Comparison of ENCODE assay signal across 8 cellular contexts in the genomic region with DNA sequence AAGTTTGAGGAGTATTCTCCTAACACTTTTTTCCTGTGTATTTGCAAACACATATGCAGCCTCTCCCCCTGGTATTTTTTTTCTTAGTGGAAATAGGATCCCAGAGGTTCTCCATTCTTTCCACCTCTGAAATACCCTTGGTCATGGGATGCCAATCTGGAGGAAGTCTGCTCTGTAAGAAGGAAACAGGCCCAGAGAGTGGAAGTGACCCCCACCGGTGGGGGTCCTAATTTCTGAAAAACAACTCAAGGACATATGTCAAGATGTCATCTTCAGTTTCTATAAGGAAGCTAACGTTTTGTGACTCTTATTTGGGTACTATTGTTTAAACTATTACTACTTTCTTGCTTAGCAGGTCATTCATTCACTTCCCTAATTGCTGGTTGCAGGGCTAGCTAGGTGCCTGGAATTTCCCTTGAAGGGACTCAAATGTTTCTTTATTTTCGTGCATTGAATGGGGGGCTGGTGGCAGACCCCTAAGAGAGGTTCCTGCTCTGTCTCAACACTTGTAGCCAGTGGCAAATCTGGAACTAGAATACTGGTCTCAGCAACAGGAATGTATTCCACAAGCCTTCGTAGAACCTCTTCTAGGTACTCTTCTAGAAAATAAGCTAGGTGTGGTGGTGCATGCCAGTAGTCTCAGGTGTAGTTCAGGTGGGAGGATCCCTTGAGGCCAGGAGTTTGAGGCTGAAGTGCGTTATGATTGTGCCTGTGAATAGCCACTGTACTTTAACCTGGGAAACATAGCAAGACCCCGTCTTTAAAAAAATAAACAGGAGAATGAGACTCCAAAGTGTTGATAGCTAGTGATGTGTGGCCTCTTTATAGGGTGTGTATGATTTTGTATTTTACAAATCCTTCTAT. TPM values are rescaled to one million over a fixed set of nuclear protein-coding genes. Genes with fewer than 3 reads are reported as not detected.
DNase-seq lines count a peak whose midpoint lies in the region; ATAC-seq, FAIRE-seq and TF ChIP-seq lines count a peak whose summit lies in the region.

No MANE protein-coding gene starts in this region.

- H4K20me1 ChIP-seq in OCI-LY3 (ENCODE audit: insufficient read depth, low read length): peaks cover 24% of the 10 kb centered on the region

- TF ChIP-seq CTCF in OCI-LY3 (IDR thresholded peaks at IDR 0.05; ENCODE audit: low read depth, low read length): no peak

- H3K27ac ChIP-seq in OCI-LY3 (ENCODE audit: low read length): peak overlapping the region; percentile 93
- H3K27ac ChIP-seq in iPS-20b (ENCODE audit: low read length): peak overlapping the region; percentile 64

- TF ChIP-seq POLR2A in GM18505 (IDR thresholded peaks at IDR 0.05; ENCODE audit: borderline replicate concordance, extremely low read depth, insufficient read depth, insufficient read length): no peak

- H3K4me3 ChIP-seq in OCI-LY3 (ENCODE audit: low read length) (peak overlapping the region; percentile 91), iPS-20b (ENCODE audit: low read length) (peak overlapping the region; percentile 85; the same call in 1 of the 2 replicates)

- peaks cover 14% of the 10 kb centered on the region for H3K36me3 Mint-ChIP-seq in T-helper 2 cell treated with Interferon-gamma antibody and Interleukin-4, amounts not matched to agents 5 μg/mL and 100 μg/mL, for 36 hours (ENCODE audit: low read depth)
- peaks cover 23% of the 10 kb centered on the region for H3K36me3 Mint-ChIP-seq in stimulated activated effector memory CD8-positive, alpha-beta T cell treated with anti-CD3 and anti-CD28 coated beads, Interleukin-12 subunit alpha, Interleukin-12 subunit beta, amount 100 ng/mL, for 72 hours

- no peak for FAIRE-seq in frontal cortex (lab: Jason Lieb, UNC)

- ATAC-seq in stimulated activated effector memory CD8-positive, alpha-beta T cell treated with anti-CD3 and anti-CD28 coated beads, Interleukin-12 subunit alpha, Interleukin-12 subunit beta, amount 100 ng/mL, for 72 hours: no peak
- no peak for ATAC-seq in HG03095 (IDR thresholded peaks at IDR 0.05; ENCODE audit: unreplicated experiment)
- no peak for ATAC-seq in GM18505 (IDR thresholded peaks at IDR 0.05; ENCODE audit: unreplicated experiment)

- H3K27me3 ChIP-seq in OCI-LY3 (ENCODE audit: low read depth, low read length): no peaks in the 10 kb centered on the region
- H3K27me3 ChIP-seq in iPS-20b (ENCODE audit: insufficient read depth, low read length): no peaks in the 10 kb centered on the region

- H3K9me3 Mint-ChIP-seq in T-helper 2 cell treated with Interferon-gamma antibody and Interleukin-4, amounts not matched to agents 5 μg/mL and 100 μg/mL, for 36 hours: no peaks in the 10 kb centered on the region
- no peaks in the 10 kb centered on the region for H3K9me3 Mint-ChIP-seq in stimulated activated effector memory CD8-positive, alpha-beta T cell treated with anti-CD3 and anti-CD28 coated beads, Interleukin-12 subunit alpha, Interleukin-12 subunit beta, amount 100 ng/mL, for 72 hours

- H3K4me3 Mint-ChIP-seq in T-helper 2 cell treated with Interferon-gamma antibody and Interleukin-4, amounts not matched to agents 5 μg/mL and 100 μg/mL, for 36 hours: peak overlapping the region; percentile 81
- H3K4me3 Mint-ChIP-seq in stimulated activated effector memory CD8-positive, alpha-beta T cell treated with anti-CD3 and anti-CD28 coated beads, Interleukin-12 subunit alpha, Interleukin-12 subunit beta, amount 100 ng/mL, for 72 hours: peak overlapping the region; percentile 85

- H3K4me2 ChIP-seq in OCI-LY3 (ENCODE audit: low read length): peak overlapping the region; percentile 88

- peaks cover 27% of the 10 kb centered on the region for H3K36me3 ChIP-seq in OCI-LY3 (replicated peaks; ENCODE audit: low read depth, low read length)
- peaks cover 24% of the 10 kb centered on the region for H3K36me3 ChIP-seq in iPS-20b (ENCODE audit: insufficient read depth, low read depth, low read length)

- H3K4me1 ChIP-seq in OCI-LY3 (ENCODE audit: low read length) (peaks cover 79% of the 10 kb centered on the region), iPS-20b (ENCODE audit: insufficient read depth, low read length) (peaks cover 51% of the 10 kb centered on the region)

- peaks cover 45% of the 10 kb centered on the region for H3K4me1 Mint-ChIP-seq in T-helper 2 cell treated with Interferon-gamma antibody and Interleukin-4, amounts not matched to agents 5 μg/mL and 100 μg/mL, for 36 hours (ENCODE audit: low read depth)
- peaks cover 48% of the 10 kb centered on the region for H3K4me1 Mint-ChIP-seq in stimulated activated effector memory CD8-positive, alpha-beta T cell treated with anti-CD3 and anti-CD28 coated beads, Interleukin-12 subunit alpha, Interleukin-12 subunit beta, amount 100 ng/mL, for 72 hours

- H3K9me3 ChIP-seq in OCI-LY3 (ENCODE audit: insufficient read depth, low read length): no peaks in the 10 kb centered on the region
- no peaks in the 10 kb centered on the region for H3K9me3 ChIP-seq in iPS-20b (ENCODE audit: insufficient read depth, low read depth, low read length)

- H3K27me3 Mint-ChIP-seq in T-helper 2 cell treated with Interferon-gamma antibody and Interleukin-4, amounts not matched to agents 5 μg/mL and 100 μg/mL, for 36 hours (ENCODE audit: low read depth): no peaks in the 10 kb centered on the region

- no peak for DNase-seq in T-helper 2 cell treated with Interferon-gamma antibody and Interleukin-4, amounts not matched to agents 5 μg/mL and 100 μg/mL, for 36 hours (ENCODE audit: low spot score)
- DNase-seq in T-helper 2 cell (no peak), frontal cortex (ENCODE audit: low spot score in 2 of 2) (no peak)
- no peak for DNase-seq in stimulated activated effector memory CD8-positive, alpha-beta T cell treated with anti-CD3 and anti-CD28 coated beads, Interleukin-12 subunit alpha, Interleukin-12 subunit beta, amount 100 ng/mL, for 72 hours (ENCODE audit: low spot score in 2 of 2)

- H3K9ac ChIP-seq in OCI-LY3 (ENCODE audit: low read length) (peak overlapping the region; percentile 97), iPS-20b (ENCODE audit: low read depth, low read length) (peak overlapping the region; percentile 97; the same call in 1 of the 2 replicates)

- H2AFZ ChIP-seq in OCI-LY3 (ENCODE audit: low read depth, low read length): no peak overlapping the region

- peaks cover 79% of the 10 kb centered on the region for H3K79me2 ChIP-seq in OCI-LY3 (ENCODE audit: low read length)

- peak overlapping the region; percentile 38 for H3K27ac Mint-ChIP-seq in T-helper 2 cell treated with Interferon-gamma antibody and Interleukin-4, amounts not matched to agents 5 μg/mL and 100 μg/mL, for 36 hours
- peak overlapping the region; percentile 67 for H3K27ac Mint-ChIP-seq in stimulated activated effector memory CD8-positive, alpha-beta T cell treated with anti-CD3 and anti-CD28 coated beads, Interleukin-12 subunit alpha, Interleukin-12 subunit beta, amount 100 ng/mL, for 72 hours

RNA-seq across cellular contexts. Expression of a gene that starts 1.8 kb away (rescaled TPM):
- total RNA-seq in frontal cortex: 10.2 TPM

RNA-seq across cellular contexts. Expression of a gene that starts 8.7 kb away (rescaled TPM):
- total RNA-seq in frontal cortex: 29.3 TPM

RNA-seq across cellular contexts. Expression of a gene that starts 35.9 kb away (rescaled TPM):
- total RNA-seq in frontal cortex: 6.9 TPM

RNA-seq across cellular contexts. Expression of a gene that starts 54.0 kb away (rescaled TPM):
- 5.3 TPM for total RNA-seq in frontal cortex

RNA-seq across cellular contexts. Expression of a gene that starts 54.2 kb away (rescaled TPM):
- 13.5 TPM for total RNA-seq in frontal cortex
